ENCODE assay signal across 18 cellular contexts in the genomic region with DNA sequence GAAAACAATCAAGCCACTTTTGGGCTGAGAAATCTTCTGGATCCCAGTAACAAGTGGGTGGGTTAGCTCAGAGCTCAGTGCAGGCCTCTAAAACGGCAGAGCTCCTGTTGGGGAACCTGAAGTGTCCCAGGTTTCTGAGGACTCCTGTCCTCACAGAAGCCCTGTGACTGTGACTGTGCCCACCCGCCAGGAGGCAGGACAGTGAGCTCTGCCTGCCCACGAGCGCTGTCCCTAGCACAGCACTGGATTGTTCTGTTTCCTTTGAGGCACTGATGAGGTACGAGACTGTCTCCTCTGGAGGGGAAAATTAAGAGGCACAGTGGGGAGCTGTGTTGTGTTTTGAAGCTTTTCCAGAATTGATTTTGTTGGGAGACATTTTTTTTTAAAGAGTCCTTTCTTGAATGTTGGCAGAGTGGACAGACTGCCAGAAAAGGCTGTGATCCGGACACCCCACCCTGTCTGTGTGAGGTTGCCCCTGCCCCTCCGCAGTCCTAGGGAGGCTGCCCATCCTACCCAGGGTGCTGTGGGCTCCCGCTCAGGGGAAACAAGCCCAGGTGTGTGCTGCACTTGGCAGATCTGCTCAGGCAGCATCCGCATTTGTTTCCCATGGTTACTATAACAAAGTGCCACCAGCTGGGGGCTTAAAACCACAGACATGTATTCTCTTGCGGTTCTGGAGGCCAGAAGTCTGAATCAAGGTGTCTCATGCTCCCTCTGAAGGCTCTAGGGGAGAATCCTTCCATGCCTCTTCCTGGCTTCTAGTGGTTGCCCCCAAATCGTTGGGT.
DNase-seq lines count a peak whose midpoint lies in the region; ATAC-seq, FAIRE-seq and TF ChIP-seq lines count a peak whose summit lies in the region.
"Had no signal": no experiment of that assay in that cellular context is flagged by ENCODE, and none has a peak within 500 bp of the region (broad histone marks: within the 10 kb centered on the region; RNA-seq: fewer than 3 reads in every experiment).

No MANE protein-coding gene starts in this region.

- H3K9me3 ChIP-seq in HepG2 (ENCODE audit: low read length) (no peaks in the 10 kb centered on the region), right lobe of liver (no peaks in the 10 kb centered on the region), endodermal cell (ENCODE audit: control insufficient read depth, low read length) (no peaks in the 10 kb centered on the region), vagina (no peaks in the 10 kb centered on the region)
- H3K9me3 ChIP-seq: ascending aorta, HAP-1, heart left ventricle had no signal

- WGBS in HepG2 (ENCODE audit: low lambda C conversion rate): 20% methylated on average over 6 of the region's 11 CpGs
- WGBS in right lobe of liver (ENCODE audit: insufficient coverage, low coverage, low lambda C conversion rate, missing lambda C conversion rate): 29% methylated on average over 6 of the region's 11 CpGs
- WGBS in endodermal cell (ENCODE audit: insufficient coverage in 1 of 2, insufficient read length in 1 of 2), 2 experiments: 87 to 91% methylated on average over 4 to 11 of the region's 11 CpGs

- intact Hi-C loops in HepG2 (cut with micrococcal nuclease; ENCODE audit: unreplicated experiment): no loop called here
- intact Hi-C loops in right lobe of liver (cut with DNase I): no loop called here
- intact Hi-C loops in vagina (cut with DNase I): no loop called here

- DNase-seq in HepG2 (ENCODE audit: low spot score) (no peak), right lobe of liver (no peak), NCI-H345 treated with DMSO at 0.1 percent for 48 hours (lab: John Stamatoyannopoulos, UW; ENCODE audit: unreplicated experiment) (peak; percentile 56), endodermal cell (peak; percentile 65), vagina (ENCODE audit: extremely low spot score in 2 of 2) (peak; percentile 40 to 81), RKO (ENCODE audit: low spot score) (no peak)
- DNase-seq: activated CD4-positive, alpha-beta T cell treated with anti-CD3 and anti-CD28 coated beads, Interleukin-2, amount 50 U/mL, for 4 hours; heart left ventricle; left cardiac atrium; NCI-H1436 treated with DMSO at 0.1 percent for 48 hours; Right ventricle myocardium superior; T1000 had no signal

- TF ChIP-seq CTCF in HepG2 (CRISPR knock-in tag; IDR thresholded peaks at IDR 0.05) (peak; percentile 11; the same call in 1 of the 2 replicates), right lobe of liver (IDR thresholded peaks at IDR 0.05) (no peak), endodermal cell (conservative IDR thresholded peaks at IDR 0.05) (peak; percentile 24), vagina (IDR thresholded peaks at IDR 0.05) (no peak)

- peaks cover 3 to 43% of the 10 kb centered on the region in 2 experiments for H3K27me3 ChIP-seq in HepG2 (ENCODE audit: control insufficient read depth in 1 of 2, insufficient read depth in 2 of 2, low read length in 2 of 2)
- no peaks in the 10 kb centered on the region for H3K27me3 ChIP-seq in right lobe of liver
- H3K27me3 ChIP-seq in endodermal cell (ENCODE audit: control insufficient read depth, insufficient read depth, low read length, poor library complexity, severe bottlenecking): no peaks in the 10 kb centered on the region
- H3K27me3 ChIP-seq in vagina: no peaks in the 10 kb centered on the region
- H3K27me3 ChIP-seq: ascending aorta had no signal

- no peak overlapping the region for H3K4me3 Mint-ChIP-seq in endodermal cell

- no peak overlapping the region for H2AFZ ChIP-seq in HepG2 (ENCODE audit: low read length)

- H3K27ac ChIP-seq in HepG2 (ENCODE audit: extremely low read length, insufficient read depth, low read length): no peak overlapping the region
- H3K27ac ChIP-seq in right lobe of liver: no peak overlapping the region
- no peak overlapping the region for H3K27ac ChIP-seq in endodermal cell (ENCODE audit: low read depth, low read length)
- no peak overlapping the region for H3K27ac ChIP-seq in vagina
- H3K27ac ChIP-seq: ascending aorta, heart left ventricle had no signal

- POLR2A ChIA-PET in HepG2 (lab: Yijun Ruan, JAX): no interaction called here

- in situ Hi-C loops in HepG2 (cut with HindIII; ENCODE audit: extremely low pct_ligation_motif_present, low pct_unique_long_range_greater_than_20kb): no loop called here

- TF ChIP-seq POLR2A in HepG2 (IDR thresholded peaks at IDR 0.05; ENCODE audit: insufficient read depth in 1 of 2, low read depth in 2 of 2, low read length in 2 of 2): no peak
- no peak for TF ChIP-seq POLR2A in right lobe of liver (IDR thresholded peaks at IDR 0.05)
- no peak for TF ChIP-seq POLR2A in vagina (IDR thresholded peaks at IDR 0.05)

- no peaks in the 10 kb centered on the region for H3K36me3 Mint-ChIP-seq in endodermal cell (ENCODE audit: low read depth)

- no peak for FAIRE-seq in HepG2 (lab: Jason Lieb, UNC)

- H3K27ac Mint-ChIP-seq in endodermal cell: no peak overlapping the region
- H3K27ac Mint-ChIP-seq: activated T-helper 2 cell treated with anti-CD3 and anti-CD28 coated beads, Interferon-gamma antibody, Interleukin-2, Interleukin-4, amounts not matched to agents 10 μg/mL and 5 μg/mL and 100 μg/mL, durations not matched to agents 14 hours and 24 hours and 36 hours had no signal

- CTCF ChIA-PET in HepG2 (lab: Yijun Ruan, JAX; ENCODE audit: low intra/inter-chr PET ratio, low total read pairs): no interaction called here

- no peaks in the 10 kb centered on the region for H3K36me3 ChIP-seq in HepG2 (replicated peaks in 1 of 2; ENCODE audit: control insufficient read depth in 1 of 2, insufficient read depth in 2 of 2, low read length in 2 of 2)
- no peaks in the 10 kb centered on the region for H3K36me3 ChIP-seq in right lobe of liver
- H3K36me3 ChIP-seq in endodermal cell (ENCODE audit: control insufficient read depth, insufficient read depth, low read length): no peaks in the 10 kb centered on the region
- no peaks in the 10 kb centered on the region for H3K36me3 ChIP-seq in vagina
- H3K36me3 ChIP-seq: ascending aorta, HAP-1, heart left ventricle had no signal

- no peak overlapping the region for H3K4me2 ChIP-seq in HepG2 (ENCODE audit: low read depth, low read length)

- H4K20me1 ChIP-seq in HepG2 (ENCODE audit: insufficient read depth, low read length): no peaks in the 10 kb centered on the region

- H3K4me3 ChIP-seq in HepG2 (replicated peaks in 1 of 3; ENCODE audit: insufficient read depth in 1 of 3, low read depth in 2 of 3, low read length in 3 of 3) (no peak overlapping the region), right lobe of liver (no peak overlapping the region), endodermal cell (ENCODE audit: low read length) (no peak overlapping the region), vagina (no peak overlapping the region)
- H3K4me3 ChIP-seq: ascending aorta, HAP-1, heart left ventricle had no signal

- H3K9me3 Mint-ChIP-seq in endodermal cell: peaks cover 1% of the 10 kb centered on the region
- H3K9me3 Mint-ChIP-seq: activated T-helper 2 cell treated with anti-CD3 and anti-CD28 coated beads, Interferon-gamma antibody, Interleukin-2, Interleukin-4, amounts not matched to agents 10 μg/mL and 5 μg/mL and 100 μg/mL, durations not matched to agents 14 hours and 24 hours and 36 hours had no signal

- TF ChIP-seq EP300 in HepG2 (IDR thresholded peaks at IDR 0.05; ENCODE audit: low read depth in 2 of 2, low read length in 2 of 2): no peak
- TF ChIP-seq EP300 in HepG2 (CRISPR knock-in tag; IDR thresholded peaks at IDR 0.05; ENCODE audit: borderline replicate concordance): no peak

- H3K9ac ChIP-seq in HepG2 (ENCODE audit: insufficient read depth, low read depth, low read length) (no peak overlapping the region), endodermal cell (ENCODE audit: extremely low read depth, low read length, poor library complexity, severe bottlenecking) (no peak overlapping the region)

- BruUV-seq in HepG2 (replicated peaks; lab: Mats Ljungman, UMichigan): no TSS peak

- ATAC-seq in HepG2 (peak; percentile 76), right lobe of liver (no peak), GM18511 (IDR thresholded peaks at IDR 0.05; ENCODE audit: unreplicated experiment) (no peak), GM21423 (IDR thresholded peaks at IDR 0.05; ENCODE audit: unreplicated experiment) (no peak)
- ATAC-seq: esophagus mucosa, heart left ventricle, left cardiac atrium had no signal

- H3K4me1 Mint-ChIP-seq in endodermal cell: peaks cover 26% of the 10 kb centered on the region

- no peak for TF ChIP-seq RAD21 in HepG2 (CRISPR knock-in tag; IDR thresholded peaks at IDR 0.05)

- H3K79me2 ChIP-seq in HepG2 (ENCODE audit: insufficient read depth, low read length): no peaks in the 10 kb centered on the region

- no peaks in the 10 kb centered on the region for H3K4me1 ChIP-seq in HepG2 (ENCODE audit: insufficient read depth, low read length)
- no peaks in the 10 kb centered on the region for H3K4me1 ChIP-seq in right lobe of liver
- H3K4me1 ChIP-seq in endodermal cell (ENCODE audit: control insufficient read depth, insufficient read depth, low read length): peaks cover 7% of the 10 kb centered on the region
- no peaks in the 10 kb centered on the region for H3K4me1 ChIP-seq in vagina
- H3K4me1 ChIP-seq: ascending aorta, HAP-1, heart left ventricle had no signal

- peaks cover 2% of the 10 kb centered on the region for H3K27me3 Mint-ChIP-seq in endodermal cell (ENCODE audit: insufficient read depth)

TF ChIP-seq in HepG2, 621 proteins besides CTCF, POLR2A, EP300 and RAD21 (continues in another document):
- TF ChIP-seq ETV6 (CRISPR knock-in tag; conservative IDR thresholded peaks at IDR 0.05): no peak
- no peak for TF ChIP-seq SUZ12 (IDR thresholded peaks at IDR 0.05; ENCODE audit: low read depth, low read length)
- TF ChIP-seq ZFP1 (CRISPR knock-in tag; IDR thresholded peaks at IDR 0.05): no peak
- TF ChIP-seq ZNF776 (CRISPR knock-in tag; IDR thresholded peaks at IDR 0.05): no peak
- TF ChIP-seq TSC22D2 (CRISPR knock-in tag; IDR thresholded peaks at IDR 0.05; ENCODE audit: borderline replicate concordance): no peak
- TF ChIP-seq ZNF136 (CRISPR knock-in tag; IDR thresholded peaks at IDR 0.05; ENCODE audit: low read depth): no peak
- TF ChIP-seq, protein P1, sequence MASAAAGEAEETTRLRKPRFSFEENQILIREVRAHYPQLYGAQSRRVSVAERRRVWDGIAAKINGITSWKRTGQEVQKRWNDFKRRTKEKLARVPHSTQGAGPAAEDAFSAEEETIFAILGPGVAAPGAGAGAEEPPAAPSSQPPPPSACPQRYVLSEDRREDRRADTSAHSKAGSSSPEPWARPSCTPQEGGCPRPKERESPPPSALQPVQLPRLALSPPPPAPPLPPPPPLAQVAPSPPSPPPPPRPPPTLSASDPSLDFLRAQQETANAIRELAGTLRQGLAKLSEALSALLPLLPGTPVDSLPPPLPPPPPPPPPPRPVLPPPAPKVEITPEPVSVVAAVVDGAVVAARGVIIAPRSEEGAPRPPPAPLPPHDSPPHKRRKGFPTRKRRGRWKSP (CRISPR knock-in tag; IDR thresholded peaks at IDR 0.05): no peak
- no peak for TF ChIP-seq TARDBP (CRISPR knock-in tag; IDR thresholded peaks at IDR 0.05)
- no peak for TF ChIP-seq ZEB1 (IDR thresholded peaks at IDR 0.05; ENCODE audit: insufficient replicate concordance, low read depth)

Comparison
In these comparisons a context has a peak if more than half of its experiments do, and no peak if none do; other contexts are left out.
1. CTCF ChIP-seq: peak in HepG2 (single experiment) and endodermal cell (single experiment); none in right lobe of liver (0 of 4) and vagina (0 of 3).
2. DNase-seq: peak in NCI-H345 treated with DMSO at 0.1 percent for 48 hours (single experiment), endodermal cell (single experiment) and vagina (2 of 2); none in HepG2 (single experiment), right lobe of liver (0 of 3) and RKO (single experiment).